14 cellular contexts compared by ENCODE assay signal in the genomic region with DNA sequence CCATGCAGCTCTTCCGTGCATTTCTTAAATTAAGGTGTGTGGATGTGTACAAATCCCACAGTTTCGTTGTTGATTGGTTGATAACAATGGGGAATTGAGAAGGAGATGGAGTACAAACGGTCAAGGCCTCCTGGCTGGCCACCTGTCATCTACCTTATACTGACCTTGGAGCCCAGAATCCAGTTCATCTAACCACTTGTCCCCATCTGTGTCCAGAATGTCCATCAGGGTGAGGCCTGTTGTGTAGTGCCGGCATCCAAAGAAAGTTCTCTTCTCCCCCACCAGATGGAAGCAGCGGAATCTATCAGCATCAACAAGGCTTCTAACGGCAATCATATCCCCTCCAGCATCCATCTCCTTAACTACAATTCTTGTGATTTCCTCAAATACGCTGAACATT. TPM values are rescaled to one million over a fixed set of nuclear protein-coding genes. Genes with fewer than 3 reads are reported as not detected.
A peak's percentile ranks its signal among the peaks of the same experiment; 100 is the strongest.
DNase-seq lines count a peak whose midpoint lies in the region; ATAC-seq and TF ChIP-seq lines count a peak whose summit lies in the region.
"Had no signal": no experiment of that assay in that cellular context is flagged by ENCODE, and none has a peak within 500 bp of the region (broad histone marks: within the 10 kb centered on the region; RNA-seq: fewer than 3 reads in every experiment).

No MANE protein-coding gene starts in this region.

- H3K9me3 ChIP-seq in BLaER1, result no peaks in the 10 kb centered on the region
- H3K9me3 ChIP-seq: heart left ventricle, neutrophil had no signal

- H3K4me3 ChIP-seq in BLaER1, result no peak overlapping the region
- H3K4me3 ChIP-seq in choroid plexus epithelial cell (ENCODE audit: low read depth, low read length), result no peak overlapping the region
- H3K4me3 ChIP-seq: coronary artery, heart left ventricle had no signal

- peaks cover 47% of the 10 kb centered on the region for H3K4me1 ChIP-seq in BLaER1

- no peak overlapping the region for H3K9ac ChIP-seq in BLaER1

- peak; percentile 55 for TF ChIP-seq CTCF in choroid plexus epithelial cell (conservative IDR thresholded peaks at IDR 0.05; ENCODE audit: low read depth, low read length)

- no peaks in the 10 kb centered on the region for H3K27me3 ChIP-seq in BLaER1
- H3K27me3 ChIP-seq: heart left ventricle, neutrophil had no signal

- peak; percentile 45 for DNase-seq in HT-29 (ENCODE audit: low spot score)
- DNase-seq in choroid plexus epithelial cell (ENCODE audit: low read depth), result peak; percentile 48
- peak; percentile 11 for DNase-seq in myocyte (ENCODE audit: low read depth)
- no peak for DNase-seq in putamen (ENCODE audit: low spot score)
- DNase-seq in dedifferentiated amniotic fluid mesenchymal stem cell (ENCODE audit: extremely low spot score), result no peak
- DNase-seq: heart left ventricle; stimulated activated CD4-positive, alpha-beta T cell treated with anti-CD3 and anti-CD28 coated beads, Interleukin-2, amount 100 ng/mL, for 48 hours; T-helper 2 cell had no signal

- H3K27ac ChIP-seq in BLaER1, result 0 out of 2 replicates have a peak overlapping the region, but pooled peaks have one; percentile 14
- H3K27ac ChIP-seq: coronary artery, heart left ventricle, neutrophil had no signal

- 0 out of 2 replicates have a peak overlapping the region, but pooled peaks have one; percentile 0 for H3K4me2 ChIP-seq in BLaER1

- ATAC-seq in HG03280 (IDR thresholded peaks at IDR 0.05; ENCODE audit: unreplicated experiment) (no peak), HG03342 (IDR thresholded peaks at IDR 0.05; ENCODE audit: unreplicated experiment) (no peak)

- peaks cover 63% of the 10 kb centered on the region for H3K36me3 ChIP-seq in BLaER1

- no peaks in the 10 kb centered on the region for H4K20me1 ChIP-seq in BLaER1

RNA-seq across cellular contexts. Expression of a gene that starts 1.5 kb away (rescaled TPM):
- total RNA-seq in HT-29 (2014; rRNA removed; shearing (Covaris generic)), result 5.5 and 5.8 TPM in 2 replicates
- 1.1 and 1.8 TPM in 2 replicates for total RNA-seq in myocyte
- 4.4 TPM for polyA plus RNA-seq in myocyte (2012)

RNA-seq across cellular contexts. Expression of a gene that starts 10.5 kb away (rescaled TPM):
- 61.0 and 66.7 TPM in 2 replicates for total RNA-seq in HT-29 (2014; rRNA removed; shearing (Covaris generic))
- 34.7 and 37.7 TPM in 2 replicates for total RNA-seq in myocyte
- polyA plus RNA-seq in myocyte (2012), result 101 TPM

RNA-seq across cellular contexts. Expression of a gene that starts 10.6 kb away (rescaled TPM):
- total RNA-seq in HT-29 (2014; rRNA removed; shearing (Covaris generic)), result not detected in 2 replicates
- total RNA-seq in myocyte, result not detected in 2 replicates
- not detected for polyA plus RNA-seq in myocyte (2012)
- total RNA-seq: Daoy, heart left ventricle had no signal
- polyA plus RNA-seq: heart left ventricle had no signal

RNA-seq across cellular contexts. Expression of a gene that starts 45.9 kb away (rescaled TPM):
- not detected in 2 replicates for total RNA-seq in HT-29 (2014; rRNA removed; shearing (Covaris generic))
- total RNA-seq in myocyte, result not detected in 2 replicates
- polyA plus RNA-seq in myocyte (2012), result not detected
- total RNA-seq: Daoy had no signal

RNA-seq across cellular contexts. Expression of a gene that starts 48.9 kb away (rescaled TPM):
- total RNA-seq in HT-29 (2014; rRNA removed; shearing (Covaris generic)), result not detected in 2 replicates
- not detected in 2 replicates for total RNA-seq in myocyte
- polyA plus RNA-seq in myocyte (2012), result not detected
- total RNA-seq: Daoy, heart left ventricle had no signal
- polyA plus RNA-seq: heart left ventricle had no signal

Comparison
In these comparisons a context has a peak if more than half of its experiments do, and no peak if none do; other contexts are left out.
1. DNase-seq: peak in HT-29 (single experiment), choroid plexus epithelial cell (single experiment) and myocyte (single experiment); none in putamen (single experiment) and dedifferentiated amniotic fluid mesenchymal stem cell (single experiment).